21 cellular contexts compared by ENCODE assay signal in genomic region chr20:38272398-38272797, GRCh38. TPM values are rescaled to one million over a fixed set of nuclear protein-coding genes. Genes with fewer than 3 reads are reported as not detected.
DNase-seq lines count a peak whose midpoint lies in the region; ATAC-seq and TF ChIP-seq lines count a peak whose summit lies in the region.
"Had no signal": no experiment of that assay in that cellular context is flagged by ENCODE, and none has a peak within 500 bp of the region (broad histone marks: within the 10 kb centered on the region; RNA-seq: fewer than 3 reads in every experiment).

No MANE protein-coding gene starts in this region.

- no peak overlapping the region for H3K4me3 ChIP-seq in lower lobe of right lung
- H3K4me3 ChIP-seq: SK-N-MC had no signal

- no peaks in the 10 kb centered on the region for H3K27me3 ChIP-seq in lower lobe of right lung (ENCODE audit: low read depth)

- peaks cover 36% of the 10 kb centered on the region for H3K4me1 Mint-ChIP-seq in neural crest cell
- H3K4me1 Mint-ChIP-seq: activated naive CD8-positive, alpha-beta T cell treated with anti-CD3 and anti-CD28 coated beads for 36 hours; B cell; stimulated activated naive CD8-positive, alpha-beta T cell treated with anti-CD3 and anti-CD28 coated beads, Interleukin-15, amount 100 ng/mL, for 72 hours had no signal

- H3K9me3 Mint-ChIP-seq in neural crest cell = peaks cover 14% of the 10 kb centered on the region
- H3K9me3 Mint-ChIP-seq: activated CD4-positive, alpha-beta memory T cell treated with anti-CD3 and anti-CD28 coated beads for 36 hours; activated naive CD8-positive, alpha-beta T cell treated with anti-CD3 and anti-CD28 coated beads for 36 hours; stimulated activated naive CD8-positive, alpha-beta T cell treated with anti-CD3 and anti-CD28 coated beads, Interleukin-15, amount 100 ng/mL, for 72 hours had no signal

- no peaks in the 10 kb centered on the region for H3K36me3 ChIP-seq in lower lobe of right lung

- peak overlapping the region; percentile 95 for H3K27ac Mint-ChIP-seq in neural crest cell (ENCODE audit: unreplicated experiment)
- H3K27ac Mint-ChIP-seq: activated CD4-positive, alpha-beta memory T cell treated with anti-CD3 and anti-CD28 coated beads for 36 hours; activated naive CD8-positive, alpha-beta T cell treated with anti-CD3 and anti-CD28 coated beads for 36 hours; B cell had no signal

- H3K36me3 Mint-ChIP-seq in neural crest cell (ENCODE audit: low read depth) = peaks cover 4% of the 10 kb centered on the region
- H3K36me3 Mint-ChIP-seq: activated CD4-positive, alpha-beta memory T cell treated with anti-CD3 and anti-CD28 coated beads for 36 hours; activated naive CD8-positive, alpha-beta T cell treated with anti-CD3 and anti-CD28 coated beads for 36 hours had no signal

- intact Hi-C loops in lower lobe of right lung (cut with DNase I) = no loop called here

- H3K9me3 ChIP-seq in lower lobe of right lung = no peaks in the 10 kb centered on the region

- peak overlapping the region; percentile 80 for H3K27ac ChIP-seq in RWPE1
- no peak overlapping the region for H3K27ac ChIP-seq in lower lobe of right lung
- H3K27ac ChIP-seq: SK-N-MC had no signal

- peaks cover 2% of the 10 kb centered on the region for H3K27me3 Mint-ChIP-seq in neural crest cell (ENCODE audit: low read depth)

- CTCF ChIA-PET in RWPE1 (lab: Yijun Ruan, JAX) = interaction anchor here (1.3 kb wide), 1 partner anchor 30 kb away, joined by 3 read pairs; no protein-coding TSS in a partner anchor

- ATAC-seq in esophagus mucosa (peak; percentile 18), lower lobe of right lung (no peak), GM21576 (IDR thresholded peaks at IDR 0.05; ENCODE audit: unreplicated experiment) (no peak)
- ATAC-seq: stimulated activated naive CD8-positive, alpha-beta T cell treated with anti-CD3 and anti-CD28 coated beads, Interleukin-15, amount 100 ng/mL, for 72 hours had no signal

- DNase-seq in ELR (ENCODE audit: low read depth) (peak; percentile 78), RWPE1 (ENCODE audit: low spot score) (peak; percentile 50), neural crest cell (ENCODE audit: low read depth, low spot score) (no peak), NCI-H2107 (lab: John Stamatoyannopoulos, UW) (no peak), SW480 (ENCODE audit: low spot score) (no peak), lower lobe of right lung (no peak)
- DNase-seq: activated CD4-positive, alpha-beta memory T cell treated with anti-CD3 and anti-CD28 coated beads for 36 hours; activated naive CD8-positive, alpha-beta T cell treated with anti-CD3 and anti-CD28 coated beads for 36 hours; activated T-cell treated with anti-CD3 and anti-CD28 coated beads, Interleukin-2, amount 50 U/mL, for 48 hours; cerebellar nuclear complex; DMS 273 treated with DMSO at 0.1 percent for 48 hours; hypothalamus; KBM-7; NCI-H1436; NCI-H446 treated with DMSO at 0.1 percent for 48 hours; posterior cingulate gyrus; stimulated activated naive CD8-positive, alpha-beta T cell treated with anti-CD3 and anti-CD28 coated beads, Interleukin-15, amount 100 ng/mL, for 72 hours had no signal

- peaks cover 5% of the 10 kb centered on the region for H3K4me1 ChIP-seq in lower lobe of right lung

- POLR2A ChIA-PET in RWPE1 (lab: Yijun Ruan, JAX; ENCODE audit: low non-redundant PET) = no interaction called here

- TF ChIP-seq CTCF in RWPE1 (conservative IDR thresholded peaks at IDR 0.05; ENCODE audit: low read depth) (no peak), neural crest cell (conservative IDR thresholded peaks at IDR 0.05) (no peak), lower lobe of right lung (IDR thresholded peaks at IDR 0.05) (no peak)

- peak overlapping the region; percentile 53 for H3K4me3 Mint-ChIP-seq in neural crest cell
- H3K4me3 Mint-ChIP-seq: activated CD4-positive, alpha-beta memory T cell treated with anti-CD3 and anti-CD28 coated beads for 36 hours; activated naive CD8-positive, alpha-beta T cell treated with anti-CD3 and anti-CD28 coated beads for 36 hours; B cell; stimulated activated naive CD8-positive, alpha-beta T cell treated with anti-CD3 and anti-CD28 coated beads, Interleukin-15, amount 100 ng/mL, for 72 hours had no signal

RNA-seq across cellular contexts. Expression of gene KIAA1755, which starts 11.9 kb away (rescaled TPM):
- 0.32 TPM for total RNA-seq in esophagus mucosa
- total RNA-seq in neural crest cell = 8.6 and 9.5 TPM in 2 replicates
- total RNA-seq in lower lobe of right lung = 1.3 TPM
- total RNA-seq: activated CD4-positive, alpha-beta memory T cell treated with anti-CD3 and anti-CD28 coated beads for 36 hours; activated naive CD8-positive, alpha-beta T cell treated with anti-CD3 and anti-CD28 coated beads for 36 hours; B cell had no signal

RNA-seq across cellular contexts. Expression of gene BPI, which starts 31.6 kb away (rescaled TPM):
- not detected for total RNA-seq in esophagus mucosa
- not detected in 2 replicates for total RNA-seq in neural crest cell
- 0.44 TPM for total RNA-seq in lower lobe of right lung
- total RNA-seq: activated CD4-positive, alpha-beta memory T cell treated with anti-CD3 and anti-CD28 coated beads for 36 hours; activated naive CD8-positive, alpha-beta T cell treated with anti-CD3 and anti-CD28 coated beads for 36 hours had no signal

Comparison
In these comparisons a context has a peak if more than half of its experiments do, and no peak if none do; other contexts are left out.
1. DNase-seq: peak in ELR (single experiment) and RWPE1 (single experiment); none in neural crest cell (single experiment), NCI-H2107 (single experiment), SW480 (single experiment) and lower lobe of right lung (single experiment).